ENCODE assay signal across 14 cellular contexts in the genomic region with DNA sequence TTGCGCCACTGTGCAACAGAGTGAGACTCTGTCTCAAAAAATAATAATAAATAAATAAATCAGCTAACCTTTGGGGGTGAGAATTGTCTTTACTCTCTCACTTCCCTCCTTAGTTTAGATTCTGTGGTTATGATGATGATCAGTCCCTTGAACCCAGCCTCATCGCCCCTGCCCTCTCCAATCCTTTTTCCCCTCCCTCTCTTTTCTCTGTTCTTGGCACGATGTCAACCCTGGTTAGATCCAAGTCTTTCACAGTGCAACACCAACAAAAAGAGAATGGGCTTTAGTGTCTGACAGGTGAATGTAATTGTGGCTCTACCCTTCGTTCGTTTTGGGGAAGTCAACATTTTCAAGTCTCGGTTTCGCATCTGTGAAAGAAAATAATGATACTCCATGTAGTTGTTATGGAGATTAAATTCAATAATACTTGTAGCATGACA. TPM values are rescaled to one million over a fixed set of nuclear protein-coding genes. Genes with fewer than 3 reads are reported as not detected.
DNase-seq lines count a peak whose midpoint lies in the region; ATAC-seq and TF ChIP-seq lines count a peak whose summit lies in the region.
"Had no signal": no experiment of that assay in that cellular context is flagged by ENCODE, and none has a peak within 500 bp of the region (broad histone marks: within the 10 kb centered on the region; RNA-seq: fewer than 3 reads in every experiment).

No MANE protein-coding gene starts in this region.

- no peaks in the 10 kb centered on the region for H3K27me3 ChIP-seq in OCI-LY3 (ENCODE audit: low read depth, low read length)
- H3K27me3 ChIP-seq in foreskin keratinocyte: no peaks in the 10 kb centered on the region
- H3K27me3 ChIP-seq in dorsolateral prefrontal cortex: no peaks in the 10 kb centered on the region
- H3K27me3 ChIP-seq: MG63 had no signal

- H2AFZ ChIP-seq in OCI-LY3 (ENCODE audit: low read depth, low read length): no peak overlapping the region

- no peaks in the 10 kb centered on the region for H3K79me2 ChIP-seq in OCI-LY3 (ENCODE audit: low read length)

- peaks cover 20% of the 10 kb centered on the region for H3K4me1 ChIP-seq in OCI-LY3 (ENCODE audit: low read length)
- H3K4me1 ChIP-seq in foreskin keratinocyte: peaks cover 12% of the 10 kb centered on the region

- DNase-seq in GM13977 (ENCODE audit: low spot score) (peak; percentile 12), foreskin keratinocyte (no peak), dorsolateral prefrontal cortex (no peak)
- no peak for DNase-seq in activated CD8-positive, alpha-beta memory T cell treated with anti-CD3 and anti-CD28 coated beads, Interleukin-2, amount 50 U/mL, for 4 hours
- DNase-seq in activated CD4-positive, alpha-beta T cell treated with anti-CD3 and anti-CD28 coated beads, Interleukin-2, amount 50 U/mL, for 48 hours: no peak
- DNase-seq: cortex of kidney, MG63, NCI-H446, T1000 had no signal

- H3K4me3 ChIP-seq in OCI-LY3 (ENCODE audit: low read length): peak overlapping the region; percentile 23; the same call in 1 of the 2 replicates
- no peak overlapping the region for H3K4me3 ChIP-seq in dorsolateral prefrontal cortex
- H3K4me3 ChIP-seq: MG63 had no signal

- H3K36me3 ChIP-seq in OCI-LY3 (replicated peaks; ENCODE audit: low read depth, low read length): no peaks in the 10 kb centered on the region

- TF ChIP-seq CTCF in GM13977 (IDR thresholded peaks at IDR 0.05; ENCODE audit: extremely low read depth, insufficient read depth, missing control alignments): no peak
- no peak for TF ChIP-seq CTCF in OCI-LY3 (IDR thresholded peaks at IDR 0.05; ENCODE audit: low read depth, low read length)
- TF ChIP-seq CTCF in foreskin keratinocyte (conservative IDR thresholded peaks at IDR 0.05): no peak
- no peak for TF ChIP-seq CTCF in dorsolateral prefrontal cortex (IDR thresholded peaks at IDR 0.05 in 54 of 56, conservative IDR thresholded peaks at IDR 0.05 in 2 of 56; ENCODE audit: low read depth in 1 of 56, partially characterized antibody in 56 of 56)

- ATAC-seq in GM19463 (IDR thresholded peaks at IDR 0.05; ENCODE audit: unreplicated experiment) (peak; percentile 86), HG03103 (IDR thresholded peaks at IDR 0.05; ENCODE audit: low read depth, unreplicated experiment) (peak; percentile 73), foreskin keratinocyte (no peak)
- ATAC-seq: HCT116 had no signal

- H3K9me3 ChIP-seq in OCI-LY3 (ENCODE audit: insufficient read depth, low read length): peaks cover 4% of the 10 kb centered on the region

- H3K9ac ChIP-seq in OCI-LY3 (ENCODE audit: low read length): no peak overlapping the region

- H4K20me1 ChIP-seq in OCI-LY3 (ENCODE audit: insufficient read depth, low read length): no peaks in the 10 kb centered on the region

- intact Hi-C loops in dorsolateral prefrontal cortex (cut with DNase I): no loop called here

- peak overlapping the region; percentile 67 for H3K4me2 ChIP-seq in OCI-LY3 (ENCODE audit: low read length)

- in situ Hi-C loops in GM13977 (cut with MboI; ENCODE audit: low pct_unique_long_range_greater_than_20kb, low sequenced_read_pairs, unreplicated experiment): no loop called here

- H3K27ac ChIP-seq in OCI-LY3 (ENCODE audit: low read length) (no peak overlapping the region), foreskin keratinocyte (no peak overlapping the region), dorsolateral prefrontal cortex (no peak overlapping the region)
- H3K27ac ChIP-seq: RWPE1 had no signal

RNA-seq across cellular contexts. Expression of a gene that starts 59.0 kb away (rescaled TPM):
- total RNA-seq in foreskin keratinocyte (8.9 and 9.5 TPM in 2 replicates), dorsolateral prefrontal cortex (10 to 100 TPM; 11.0 to 45.8 (median 25.1) TPM)
- polyA plus RNA-seq in foreskin keratinocyte: 3.7 and 4.0 TPM in 2 replicates
